ENCODE assay signal across 25 cellular contexts in genomic region chr6:117502580-117502979, GRCh38. TPM values are rescaled to one million over a fixed set of nuclear protein-coding genes. Genes with fewer than 3 reads are reported as not detected.
DNase-seq lines count a peak whose midpoint lies in the region; ATAC-seq and TF ChIP-seq lines count a peak whose summit lies in the region.
"Had no signal": no experiment of that assay in that cellular context is flagged by ENCODE, and none has a peak within 500 bp of the region (broad histone marks: within the 10 kb centered on the region; RNA-seq: fewer than 3 reads in every experiment).

No MANE protein-coding gene starts in this region.

- no peak overlapping the region for H3K4me3 ChIP-seq in GM23248
- no peak overlapping the region for H3K4me3 ChIP-seq in astrocyte of the spinal cord (ENCODE audit: low read depth, low read length)
- H3K4me3 ChIP-seq in vagina, result no peak overlapping the region
- H3K4me3 ChIP-seq: gastrocnemius medialis, ovary, right atrium auricular region, thoracic aorta had no signal

- TF ChIP-seq CTCF in astrocyte of the spinal cord (IDR thresholded peaks at IDR 0.05; ENCODE audit: low read depth, low read length), result no peak
- no peak for TF ChIP-seq CTCF in vagina (IDR thresholded peaks at IDR 0.05)

- no peak for ATAC-seq in GM18502 (IDR thresholded peaks at IDR 0.05; ENCODE audit: poor library complexity, unreplicated experiment)
- ATAC-seq: gastrocnemius medialis, HCT116, WTC11 had no signal

- H3K4me1 ChIP-seq in GM23248 (ENCODE audit: insufficient read depth) (peaks cover 44% of the 10 kb centered on the region), vagina (peaks cover 25% of the 10 kb centered on the region)

- DNase-seq in GM23248 (peak; percentile 35), MV-4-11 (lab: John Stamatoyannopoulos, UW) (peak; percentile 17), astrocyte of the spinal cord (ENCODE audit: low read depth, low spot score) (peak; percentile 31), iris pigment epithelial cell (ENCODE audit: low read depth) (peak; percentile 77), NCI-H1436 treated with DMSO at 0.1 percent for 48 hours (lab: John Stamatoyannopoulos, UW) (no peak), vagina (ENCODE audit: extremely low spot score in 2 of 2) (no peak)
- no peak for DNase-seq in activated T-helper 2 cell treated with anti-CD3 and anti-CD28 coated beads, Interferon-gamma antibody, Interleukin-2, Interleukin-4, amounts not matched to agents 10 μg/mL and 5 μg/mL and 100 μg/mL, durations not matched to agents 14 hours and 24 hours and 36 hours (ENCODE audit: low spot score)
- DNase-seq: activated naive CD4-positive, alpha-beta T cell treated with anti-CD3 and anti-CD28 coated beads, Interleukin-2, amount 10 ng/mL, durations not matched to agents 7 days and 5 days; DMS 273 treated with DMSO at 0.1 percent for 48 hours; gastrocnemius medialis; hypothalamus; NCI-H1436; NCI-H510A treated with DMSO at 0.1 percent for 48 hours; NK-92 treated with Interleukin-12 subunit alpha and Interleukin-12 subunit beta, amount 100 ng/mL, for 24 hours; ovary; RPMI8226; stimulated activated CD4-positive, alpha-beta T cell treated with anti-CD3 and anti-CD28 coated beads, Interleukin-4, amount 100 ng/mL, for 4 hours; stimulated activated naive CD4-positive, alpha-beta T cell treated with Interleukin-2 at 50 U/mL for 16 hours; T1000 had no signal

- peaks cover 4% of the 10 kb centered on the region for H3K36me3 Mint-ChIP-seq in activated T-helper 2 cell treated with anti-CD3 and anti-CD28 coated beads, Interferon-gamma antibody, Interleukin-2, Interleukin-4, amounts not matched to agents 10 μg/mL and 5 μg/mL and 100 μg/mL, durations not matched to agents 14 hours and 24 hours and 36 hours (ENCODE audit: low read depth)
- H3K36me3 Mint-ChIP-seq: activated naive CD4-positive, alpha-beta T cell treated with anti-CD3 and anti-CD28 coated beads, Interleukin-2, amount 10 ng/mL, durations not matched to agents 7 days and 5 days; WTC11 had no signal

- H3K9me3 ChIP-seq in GM23248 (ENCODE audit: low read depth) (no peaks in the 10 kb centered on the region), vagina (no peaks in the 10 kb centered on the region)
- H3K9me3 ChIP-seq: gastrocnemius medialis, ovary, right atrium auricular region, thoracic aorta had no signal

- no peaks in the 10 kb centered on the region for H3K27me3 Mint-ChIP-seq in activated T-helper 2 cell treated with anti-CD3 and anti-CD28 coated beads, Interferon-gamma antibody, Interleukin-2, Interleukin-4, amounts not matched to agents 10 μg/mL and 5 μg/mL and 100 μg/mL, durations not matched to agents 14 hours and 24 hours and 36 hours (ENCODE audit: low read depth)
- H3K27me3 Mint-ChIP-seq: activated naive CD4-positive, alpha-beta T cell treated with anti-CD3 and anti-CD28 coated beads, Interleukin-2, amount 10 ng/mL, durations not matched to agents 7 days and 5 days had no signal

- H2AFZ ChIP-seq in GM23248, result no peak overlapping the region

- no peak overlapping the region for H3K4me2 ChIP-seq in GM23248 (ENCODE audit: unreplicated experiment)

- no peak overlapping the region for H3K27ac Mint-ChIP-seq in activated T-helper 2 cell treated with anti-CD3 and anti-CD28 coated beads, Interferon-gamma antibody, Interleukin-2, Interleukin-4, amounts not matched to agents 10 μg/mL and 5 μg/mL and 100 μg/mL, durations not matched to agents 14 hours and 24 hours and 36 hours
- H3K27ac Mint-ChIP-seq: activated naive CD4-positive, alpha-beta T cell treated with anti-CD3 and anti-CD28 coated beads, Interleukin-2, amount 10 ng/mL, durations not matched to agents 7 days and 5 days; nephron; WTC11 had no signal

- peaks cover 3% of the 10 kb centered on the region; the same call in 1 of the 2 replicates for H3K36me3 ChIP-seq in GM23248 (ENCODE audit: low read depth)
- H3K36me3 ChIP-seq in vagina, result peaks cover 0 to 10% of the 10 kb centered on the region in 2 donors
- H3K36me3 ChIP-seq: gastrocnemius medialis, ovary, right atrium auricular region, thoracic aorta had no signal

- in situ Hi-C loops in GM23248 (cut with MboI) (no loop called here), astrocyte of the spinal cord (cut with HindIII; ENCODE audit: low sequenced_read_pairs) (no loop called here)

- no peaks in the 10 kb centered on the region for H3K27me3 ChIP-seq in GM23248 (replicated peaks; ENCODE audit: insufficient read depth)
- no peaks in the 10 kb centered on the region for H3K27me3 ChIP-seq in vagina
- H3K27me3 ChIP-seq: gastrocnemius medialis, ovary, right atrium auricular region had no signal

- H3K27ac ChIP-seq in GM23248 (no peak overlapping the region), vagina (no peak overlapping the region)
- H3K27ac ChIP-seq: gastrocnemius medialis, ovary, right atrium auricular region, thoracic aorta had no signal

- H3K9me3 Mint-ChIP-seq in activated T-helper 2 cell treated with anti-CD3 and anti-CD28 coated beads, Interferon-gamma antibody, Interleukin-2, Interleukin-4, amounts not matched to agents 10 μg/mL and 5 μg/mL and 100 μg/mL, durations not matched to agents 14 hours and 24 hours and 36 hours, result no peaks in the 10 kb centered on the region
- H3K9me3 Mint-ChIP-seq: activated naive CD4-positive, alpha-beta T cell treated with anti-CD3 and anti-CD28 coated beads, Interleukin-2, amount 10 ng/mL, durations not matched to agents 7 days and 5 days; nephron; WTC11 had no signal

- WGBS in GM23248 (ENCODE audit: low coverage in 1 of 2, low lambda C conversion rate in 2 of 2, missing lambda C conversion rate in 2 of 2), 2 experiments, result 92 to 96% methylated on average over 1 of the region's 1 CpG

- no peaks in the 10 kb centered on the region for H4K20me1 ChIP-seq in GM23248 (ENCODE audit: insufficient read depth)

- H3K9me2 ChIP-seq in GM23248 (ENCODE audit: insufficient read depth), result no peaks in the 10 kb centered on the region

- intact Hi-C loops in activated T-helper 2 cell treated with anti-CD3 and anti-CD28 coated beads, Interferon-gamma antibody, Interleukin-2, Interleukin-4, amounts not matched to agents 10 μg/mL and 5 μg/mL and 100 μg/mL, durations not matched to agents 14 hours and 24 hours and 36 hours (cut with micrococcal nuclease), result no loop called here
- intact Hi-C loops in vagina (cut with DNase I), result no loop called here

- peaks cover 69% of the 10 kb centered on the region for H3K79me2 ChIP-seq in GM23248 (ENCODE audit: insufficient read depth)

- no peak overlapping the region for H3K9ac ChIP-seq in GM23248

- H3K4me3 Mint-ChIP-seq in activated T-helper 2 cell treated with anti-CD3 and anti-CD28 coated beads, Interferon-gamma antibody, Interleukin-2, Interleukin-4, amounts not matched to agents 10 μg/mL and 5 μg/mL and 100 μg/mL, durations not matched to agents 14 hours and 24 hours and 36 hours (ENCODE audit: low read depth), result no peak overlapping the region
- H3K4me3 Mint-ChIP-seq: activated naive CD4-positive, alpha-beta T cell treated with anti-CD3 and anti-CD28 coated beads, Interleukin-2, amount 10 ng/mL, durations not matched to agents 7 days and 5 days; nephron; WTC11 had no signal

- H3K4me1 Mint-ChIP-seq in activated T-helper 2 cell treated with anti-CD3 and anti-CD28 coated beads, Interferon-gamma antibody, Interleukin-2, Interleukin-4, amounts not matched to agents 10 μg/mL and 5 μg/mL and 100 μg/mL, durations not matched to agents 14 hours and 24 hours and 36 hours (ENCODE audit: low read depth), result peaks cover 8% of the 10 kb centered on the region
- H3K4me1 Mint-ChIP-seq: WTC11 had no signal

- H3F3A ChIP-seq in GM23248 (ENCODE audit: insufficient read depth), result peaks cover 33% of the 10 kb centered on the region

- TF ChIP-seq POLR2A in vagina (IDR thresholded peaks at IDR 0.05), result no peak

RNA-seq across cellular contexts. Expression of gene DCBLD1, which starts 20.1 kb away (rescaled TPM):
- total RNA-seq in GM23248 (2014; rRNA removed; shearing (Covaris generic)), result 38.4 and 52.0 TPM in 2 replicates
- polyA plus RNA-seq in GM23248 (2016; fragmentation: Nextera tagmentation; extraction: Ambion mirVana), result 24.0 and 25.1 TPM in 2 replicates
- 4.0 and 7.5 TPM in 2 replicates for total RNA-seq in activated T-helper 2 cell treated with anti-CD3 and anti-CD28 coated beads, Interferon-gamma antibody, Interleukin-2, Interleukin-4, amounts not matched to agents 10 μg/mL and 5 μg/mL and 100 μg/mL, durations not matched to agents 14 hours and 24 hours and 36 hours
- total RNA-seq in vagina, result 14.2 TPM

Comparison
In these comparisons a context has a peak if more than half of its experiments do, and no peak if none do; other contexts are left out.
1. DNase-seq: peak in GM23248 (single experiment), MV-4-11 (single experiment), astrocyte of the spinal cord (single experiment) and iris pigment epithelial cell (single experiment); none in NCI-H1436 treated with DMSO at 0.1 percent for 48 hours (single experiment), activated T-helper 2 cell treated with anti-CD3 and anti-CD28 coated beads, Interferon-gamma antibody, Interleukin-2, Interleukin-4, amounts not matched to agents 10 μg/mL and 5 μg/mL and 100 μg/mL, durations not matched to agents 14 hours and 24 hours and 36 hours (single experiment) and vagina (0 of 2).